Comparison of ENCODE assay signal across 15 cellular contexts in genomic region chr20:51028616-51029263, GRCh38. TPM values are rescaled to one million over a fixed set of nuclear protein-coding genes. Genes with fewer than 3 reads are reported as not detected.
"Had no signal": no experiment of that assay in that cellular context is flagged by ENCODE, and none has a peak within 500 bp of the region (broad histone marks: within the 10 kb centered on the region; RNA-seq: fewer than 3 reads in every experiment).

No MANE protein-coding gene starts in this region.

- DNase-seq: activated CD4-positive, CD25-positive, alpha-beta regulatory T cell; activated T-cell treated with anti-CD3 and anti-CD28 coated beads for 4 hours; effector CD4-positive, alpha-beta T cell; foreskin fibroblast; glutamatergic neuron; right cardiac atrium; stomach; T-helper 17 cell; upper lobe of right lung had no signal

- H3K4me3 ChIP-seq: coronary artery, prostate gland, smooth muscle cell, stomach, thoracic aorta, upper lobe of right lung had no signal

- H3K4me2 ChIP-seq: smooth muscle cell had no signal

- H3K4me1 ChIP-seq: prostate gland, upper lobe of right lung had no signal

- H3K27ac ChIP-seq: coronary artery, prostate gland, stomach, thoracic aorta, upper lobe of right lung had no signal

- H3K36me3 ChIP-seq: prostate gland, stomach, thoracic aorta, upper lobe of right lung had no signal

- H3K9me3 ChIP-seq: prostate gland, stomach, thoracic aorta, upper lobe of right lung had no signal

- FAIRE-seq: endothelial cell of umbilical vein had no signal

- ATAC-seq: natural killer cell treated with Interleukin-12 subunit alpha and Interleukin-12 subunit beta and Interleukin-15 and Interleukin-18, amount 100 ng/mL, for 72 hours; right cardiac atrium; T-helper 17 cell; upper lobe of right lung had no signal

RNA-seq across cellular contexts. Expression of gene KCNG1, which starts 5.8 kb away (rescaled TPM):
- total RNA-seq: natural killer cell treated with Interleukin-12 subunit alpha and Interleukin-12 subunit beta and Interleukin-15 and Interleukin-18, amount 100 ng/mL, for 72 hours; upper lobe of right lung had no signal
